Comparison of ENCODE assay signal across 12 cellular contexts in genomic region chr2:64283015-64283570, GRCh38.
A peak's percentile ranks its signal among the peaks of the same experiment; 100 is the strongest.
DNase-seq lines count a peak whose midpoint lies in the region; ATAC-seq and TF ChIP-seq lines count a peak whose summit lies in the region.
"Had no signal": no experiment of that assay in that cellular context is flagged by ENCODE, and none has a peak within 500 bp of the region (broad histone marks: within the 10 kb centered on the region; RNA-seq: fewer than 3 reads in every experiment).

No MANE protein-coding gene starts in this region.

- peaks cover 0 to under 1% (median 0%) of the 10 kb centered on the region in 3 donors for H3K4me1 Mint-ChIP-seq in naive B cell

- H3K9me3 Mint-ChIP-seq in naive B cell: no peaks in the 10 kb centered on the region

- H3K4me3 Mint-ChIP-seq in naive B cell: no peak overlapping the region

- no peak for TF ChIP-seq CTCF in GM12864 (IDR thresholded peaks at IDR 0.05; ENCODE audit: low read depth, low read length, missing control alignments)
- no peak for TF ChIP-seq CTCF in right atrium auricular region (IDR thresholded peaks at IDR 0.05)

- no peaks in the 10 kb centered on the region for H3K9me3 ChIP-seq in right atrium auricular region
- H3K9me3 ChIP-seq: tibial nerve had no signal

- H3K36me3 Mint-ChIP-seq in naive B cell: no peaks in the 10 kb centered on the region

- no peaks in the 10 kb centered on the region for H3K36me3 ChIP-seq in right atrium auricular region
- H3K36me3 ChIP-seq: tibial nerve had no signal

- no peak overlapping the region for H3K27ac Mint-ChIP-seq in naive B cell

- H3K4me3 ChIP-seq in GM12864 (ENCODE audit: low read depth, low read length) (peak overlapping the region; percentile 17; the same call in 1 of the 2 replicates), right atrium auricular region (no peak overlapping the region)

- H3K27me3 ChIP-seq in right atrium auricular region: no peaks in the 10 kb centered on the region
- H3K27me3 ChIP-seq: tibial nerve had no signal

- H3K27ac ChIP-seq in right atrium auricular region (no peak overlapping the region), substantia nigra (ENCODE audit: low read depth, low read length, poor library complexity, severe bottlenecking) (no peak overlapping the region)

- peak; percentile 21 for ATAC-seq in GM21526 (IDR thresholded peaks at IDR 0.05; ENCODE audit: low FRiP score, unreplicated experiment)
- ATAC-seq in HG03442 (IDR thresholded peaks at IDR 0.05; ENCODE audit: unreplicated experiment): peak; percentile 16
- peak; percentile 16 to 29 for ATAC-seq in naive B cell (ENCODE audit: low read depth in 2 of 2)
- ATAC-seq: Right ventricle myocardium inferior had no signal

- DNase-seq in GM12864 (ENCODE audit: low read depth) (no peak), naive B cell (no peak), epidermal melanocyte (ENCODE audit: insufficient read length, low spot score) (no peak), right atrium auricular region (ENCODE audit: low spot score) (no peak), substantia nigra (lab: John Stamatoyannopoulos, UW) (no peak)
- no peak for DNase-seq in activated naive CD4-positive, alpha-beta T cell (lab: John Stamatoyannopoulos, UW)
- DNase-seq: hypothalamus, NCI-H1694 treated with DMSO at 0.1 percent for 48 hours had no signal

- H3K27me3 Mint-ChIP-seq in naive B cell: no peaks in the 10 kb centered on the region

- H3K4me1 ChIP-seq in right atrium auricular region: no peaks in the 10 kb centered on the region
